In genomic region chr2:56576001-56576400, GRCh38 we compare ENCODE assay signal across 26 cellular contexts.
"Had no signal": no experiment of that assay in that cellular context is flagged by ENCODE, and none has a peak within 500 bp of the region (broad histone marks: within the 10 kb centered on the region; RNA-seq: fewer than 3 reads in every experiment).

No MANE protein-coding gene starts in this region.

- H3K27ac ChIP-seq: adrenal gland, body of pancreas, colonic mucosa, epithelial cell of prostate, esophagus squamous epithelium, gastroesophageal sphincter had no signal

- H3K27me3 ChIP-seq: adrenal gland, body of pancreas, colonic mucosa, esophagus squamous epithelium, gastroesophageal sphincter had no signal

- H3K36me3 ChIP-seq: adrenal gland, colonic mucosa, esophagus squamous epithelium, gastroesophageal sphincter had no signal

- DNase-seq: activated CD4-positive, alpha-beta memory T cell treated with anti-CD3 and anti-CD28 coated beads for 36 hours; activated CD4-positive, alpha-beta T cell treated with anti-CD3 and anti-CD28 coated beads for 36 hours; activated CD4-positive, alpha-beta T cell treated with anti-CD3 and anti-CD28 coated beads, Interleukin-2, amount 10 ng/mL, durations not matched to agents 24 days and 14 days; activated CD4-positive, CD25-positive, alpha-beta regulatory T cell; activated CD4-positive, CD25-positive, alpha-beta regulatory T cell treated with anti-CD3 and anti-CD28 coated beads, Interleukin-2, amount 50 U/mL, for 72 hours; activated CD8-positive, alpha-beta memory T cell treated with anti-CD3 and anti-CD28 coated beads, Interleukin-2, amount 10 ng/mL, durations not matched to agents 7 days and 5 days; activated CD8-positive, alpha-beta memory T cell treated with anti-CD3 and anti-CD28 coated beads, Interleukin-2, amount 50 U/mL, for 4 hours; activated CD8-positive, alpha-beta T cell treated with anti-CD3 and anti-CD28 coated beads, Interleukin-2, amount 10 ng/mL, durations not matched to agents 7 days and 5 days; activated effector memory CD4-positive, alpha-beta T cell treated with anti-CD3 and anti-CD28 coated beads, Interleukin-2, amount 50 U/mL, for 16 hours; activated naive CD4-positive, alpha-beta T cell treated with anti-CD3 and anti-CD28 coated beads for 36 hours; activated naive CD8-positive, alpha-beta T cell treated with anti-CD3 and anti-CD28 coated beads for 36 hours; activated naive CD8-positive, alpha-beta T cell treated with anti-CD3 and anti-CD28 coated beads, Interleukin-2, amount 50 U/mL, for 24 hours; activated T-cell treated with anti-CD3 and anti-CD28 coated beads, Interleukin-2, amount 50 U/mL, for 1 hour; activated T-cell treated with anti-CD3 and anti-CD28 coated beads, Interleukin-2, amount 50 U/mL, for 48 hours; adrenal gland; amygdala; body of pancreas; central memory CD4-positive, alpha-beta T cell; cerebellar nuclear complex; colonic mucosa; effector CD8-positive, alpha-beta T cell; esophagus squamous epithelium; foreskin melanocyte; T-helper 2 cell had no signal

- H3K4me1 ChIP-seq: adrenal gland, body of pancreas, colonic mucosa, esophagus squamous epithelium, gastroesophageal sphincter had no signal

- H3K9me3 ChIP-seq: adrenal gland, body of pancreas, colonic mucosa had no signal

- H3K4me3 ChIP-seq: adrenal gland, body of pancreas, colonic mucosa, esophagus squamous epithelium, gastroesophageal sphincter had no signal

- ATAC-seq: activated CD4-positive, alpha-beta T cell treated with anti-CD3 and anti-CD28 coated beads for 36 hours; activated CD8-positive, alpha-beta memory T cell treated with anti-CD3 and anti-CD28 coated beads, Interleukin-2, amount 10 ng/mL, durations not matched to agents 7 days and 5 days; activated CD8-positive, alpha-beta T cell treated with anti-CD3 and anti-CD28 coated beads, Interleukin-2, amount 10 ng/mL, durations not matched to agents 7 days and 5 days; activated naive CD8-positive, alpha-beta T cell treated with anti-CD3 and anti-CD28 coated beads, Interleukin-2, amount 50 U/mL, for 24 hours; body of pancreas; gastroesophageal sphincter had no signal
